Comparison of ENCODE assay signal across 8 cellular contexts in the genomic region with DNA sequence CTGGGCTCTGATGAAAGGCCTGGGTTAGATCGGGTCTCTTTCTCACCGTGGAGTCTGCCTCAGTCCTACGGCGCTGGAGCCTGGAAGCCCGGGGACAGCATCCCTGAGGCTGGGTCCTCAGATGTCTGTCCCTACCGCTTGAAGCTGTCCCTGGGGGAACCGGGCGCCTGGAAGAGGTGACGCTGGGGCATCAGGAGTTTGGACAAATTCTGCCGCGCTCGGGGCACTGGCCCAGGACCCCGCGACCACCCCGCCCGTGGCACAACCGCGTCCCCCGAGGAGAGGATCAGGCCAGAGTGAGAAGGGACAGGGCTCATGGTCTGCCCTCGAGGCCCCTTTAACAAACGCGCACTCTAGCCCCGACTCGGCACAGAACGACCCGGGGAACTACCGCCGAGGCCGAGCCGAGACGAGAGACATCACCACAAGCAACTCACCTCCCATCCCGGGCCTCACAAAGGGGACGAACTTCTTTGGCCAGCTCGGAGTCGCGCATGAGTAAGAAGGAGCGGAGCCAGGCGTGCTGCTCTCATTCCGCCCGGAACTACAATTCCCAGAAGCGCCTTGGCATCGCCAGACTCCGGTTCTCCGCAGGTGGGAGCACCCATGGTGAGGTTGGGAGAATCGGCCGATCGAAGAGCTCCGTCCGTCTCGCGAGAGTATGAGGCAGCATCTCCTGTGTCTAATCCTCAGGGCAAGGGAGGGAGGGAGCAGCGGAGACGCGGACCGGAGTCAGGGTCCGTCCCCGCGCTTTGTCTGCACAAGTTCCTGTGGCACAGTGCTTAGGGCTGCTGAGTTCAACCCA. TPM values are rescaled to one million over a fixed set of nuclear protein-coding genes. Genes with fewer than 3 reads are reported as not detected.
A peak's percentile ranks its signal among the peaks of the same experiment; 100 is the strongest.
DNase-seq lines count a peak whose midpoint lies in the region; ATAC-seq, FAIRE-seq and TF ChIP-seq lines count a peak whose summit lies in the region.
"Not testable (repeated sequence)": the region's sequence is repeated elsewhere in the genome, so short reads cannot be mapped to it uniquely, and the experiment has no call there.

A gene (minus strand): TSS at position 548 of the 805 bp plus-strand sequence. CDS start 663 bp downstream, outside the sequence.

- peak; percentile 76 for DNase-seq in AG20443 (ENCODE audit: low spot score)
- DNase-seq in GM19239 (ENCODE audit: insufficient read length, low spot score): peak; percentile 73
- peak; percentile 57 for DNase-seq in NCI-H510A (lab: John Stamatoyannopoulos, UW)
- peak; percentile 81 for DNase-seq in activated CD4-positive, alpha-beta T cell treated with anti-CD3 and anti-CD28 coated beads for 48 hours
- DNase-seq in coronary artery (ENCODE audit: low spot score): peak; percentile 92
- peak; percentile 85 for DNase-seq in kidney epithelial cell (ENCODE audit: low read depth)
- DNase-seq in stimulated activated CD4-positive, alpha-beta T cell treated with anti-CD3 and anti-CD28 coated beads, Interleukin-12 subunit alpha, Interleukin-12 subunit beta, amount 100 ng/mL, for 4 hours: peak; percentile 56

- H3K27me3 ChIP-seq in kidney epithelial cell (ENCODE audit: control insufficient read depth, insufficient read depth, low read length): not testable (repeated sequence)

- H3K36me3 ChIP-seq in kidney epithelial cell (ENCODE audit: control insufficient read depth, insufficient read depth, low read length): not testable (repeated sequence)

- peak; percentile 87 for ATAC-seq in HG03354 (IDR thresholded peaks at IDR 0.05; ENCODE audit: poor library complexity, severe bottlenecking, unreplicated experiment)

- peak; percentile 100 for FAIRE-seq in GM19239 (lab: Jason Lieb, UNC)

- H3K4me3 ChIP-seq in coronary artery (peak within 1 kb of the TSS; percentile 77), kidney epithelial cell (ENCODE audit: low read depth, low read length) (peak within 1 kb of the TSS; percentile 41)

- H3K27ac ChIP-seq in coronary artery: peak within 1 kb of the TSS in 1 of 2 donors; percentile 65

- not testable (repeated sequence) for TF ChIP-seq CTCF in coronary artery (IDR thresholded peaks at IDR 0.05); kidney epithelial cell (IDR thresholded peaks at IDR 0.05; ENCODE audit: insufficient read depth, low read length, poor library complexity, severe bottlenecking)

RNA-seq across cellular contexts. Expression of the gene that starts here (rescaled TPM):
- 18.2 and 18.6 TPM in 2 replicates for total RNA-seq in kidney epithelial cell
